8 cellular contexts compared by ENCODE assay signal in genomic region chr10:99932203-99932957, GRCh38.
DNase-seq lines count a peak whose midpoint lies in the region; ATAC-seq and TF ChIP-seq lines count a peak whose summit lies in the region.
"Not testable (repeated sequence)": the region's sequence is repeated elsewhere in the genome, so short reads cannot be mapped to it uniquely, and the experiment has no call there.

No MANE protein-coding gene starts in this region.

- not testable (repeated sequence) for H3K4me2 ChIP-seq in mesenchymal stem cell (ENCODE audit: low read length, poor library complexity, severe bottlenecking)

- H3K9me3 Mint-ChIP-seq in Caco-2 (ENCODE audit: unreplicated experiment); progenitor cell of endocrine pancreas (ENCODE audit: low read depth): not testable (repeated sequence)

- POLR2A ChIA-PET in Caco-2 (lab: Charles Lee): not testable (repeated sequence)

- not testable (repeated sequence) for H4K91ac ChIP-seq in mesenchymal stem cell (ENCODE audit: low read length)

- intact Hi-C loops in Caco-2 (cut with micrococcal nuclease; ENCODE audit: unreplicated experiment); colonic mucosa (cut with DNase I); Right ventricle myocardium superior (cut with DNase I); upper lobe of right lung (cut with DNase I): not testable (repeated sequence)

- not testable (repeated sequence) for H2BK15ac ChIP-seq in mesenchymal stem cell (ENCODE audit: low read depth, poor library complexity, severe bottlenecking)

- H3K4ac ChIP-seq in mesenchymal stem cell (ENCODE audit: low read depth in 1 of 2, low read length in 2 of 2): peak overlapping the region in 1 of 2 experiments; percentile 49

- H3K18ac ChIP-seq in mesenchymal stem cell (ENCODE audit: low read depth in 1 of 2, low read length in 2 of 2): peak overlapping the region in 1 of 2 experiments; percentile 54

- H3K4me1 Mint-ChIP-seq in Caco-2 (ENCODE audit: low read depth, unreplicated experiment): peaks cover 19% of the 10 kb centered on the region
- peaks cover 36% of the 10 kb centered on the region for H3K4me1 Mint-ChIP-seq in progenitor cell of endocrine pancreas (ENCODE audit: low read depth)

- peak overlapping the region; percentile 89 for H3K27ac Mint-ChIP-seq in Caco-2 (ENCODE audit: unreplicated experiment)
- H3K27ac Mint-ChIP-seq in progenitor cell of endocrine pancreas: peak overlapping the region; percentile 48

- peak overlapping the region in 1 of 2 experiments; percentile 71 for H2BK12ac ChIP-seq in mesenchymal stem cell (ENCODE audit: low read length in 2 of 2)

- not testable (repeated sequence) for H3K9me3 ChIP-seq in Caco-2; colonic mucosa; mesenchymal stem cell (ENCODE audit: control insufficient read depth, low read length); upper lobe of right lung

- H3K23ac ChIP-seq in mesenchymal stem cell (ENCODE audit: low read length in 2 of 2): not testable (repeated sequence)

- not testable (repeated sequence) for H3K36me3 Mint-ChIP-seq in Caco-2 (ENCODE audit: insufficient read depth, unreplicated experiment); progenitor cell of endocrine pancreas (ENCODE audit: insufficient read depth)

- not testable (repeated sequence) for DNase-seq in Caco-2; colonic mucosa; Right ventricle myocardium superior; progenitor cell of endocrine pancreas (ENCODE audit: low spot score, unreplicated experiment); upper lobe of right lung
- DNase-seq in HS-5 (ENCODE audit: low read depth): peak; percentile 24
- peak; percentile 42 for DNase-seq in RPMI7951 (ENCODE audit: low read depth)
- peak; percentile 27 for DNase-seq in mesenchymal stem cell

- H3K4me1 ChIP-seq in Caco-2 (peaks cover 21% of the 10 kb centered on the region), upper lobe of right lung (peaks cover 23% of the 10 kb centered on the region)
- not testable (repeated sequence) for H3K4me1 ChIP-seq in colonic mucosa; mesenchymal stem cell (ENCODE audit: control insufficient read depth, insufficient read depth, low read depth, low read length)

- not testable (repeated sequence) for H3K36me3 ChIP-seq in Caco-2 (ENCODE audit: control insufficient read depth, insufficient read depth, low read length); colonic mucosa; upper lobe of right lung
- peaks cover 2 to 26% of the 10 kb centered on the region in 2 experiments for H3K36me3 ChIP-seq in mesenchymal stem cell (ENCODE audit: control insufficient read depth in 1 of 2, insufficient read depth in 2 of 2, low read depth in 1 of 2, low read length in 2 of 2)

- ATAC-seq in Right ventricle myocardium superior (ENCODE audit: poor library complexity): peak; percentile 56
- ATAC-seq in upper lobe of right lung: peak; percentile 45

- H2AFZ ChIP-seq in mesenchymal stem cell (ENCODE audit: low read depth, low read length): not testable (repeated sequence)

- BruUV-seq in Caco-2 (replicated peaks; lab: Mats Ljungman, UMichigan): not testable (repeated sequence)

- peak overlapping the region; percentile 66 for H2BK5ac ChIP-seq in mesenchymal stem cell (ENCODE audit: low read depth, low read length, poor library complexity, severe bottlenecking)

- H3K14ac ChIP-seq in mesenchymal stem cell (ENCODE audit: low read length in 2 of 2): not testable (repeated sequence)

- H3K27ac ChIP-seq in colonic mucosa: peak overlapping the region; percentile 90
- peak overlapping the region; percentile 88 for H3K27ac ChIP-seq in mesenchymal stem cell (ENCODE audit: low read length, poor library complexity, severe bottlenecking)
- not testable (repeated sequence) for H3K27ac ChIP-seq in upper lobe of right lung

- not testable (repeated sequence) for H2BK120ac ChIP-seq in mesenchymal stem cell (ENCODE audit: low read depth, low read length)

- H3K27me3 Mint-ChIP-seq in Caco-2 (ENCODE audit: insufficient read depth, unreplicated experiment); progenitor cell of endocrine pancreas: not testable (repeated sequence)

- not testable (repeated sequence) for H4K8ac ChIP-seq in mesenchymal stem cell (ENCODE audit: low read length)

- H3K4me3 ChIP-seq in Caco-2 (ENCODE audit: low read depth, low read length): peak overlapping the region; percentile 27; the same call in 1 of the 2 replicates
- not testable (repeated sequence) for H3K4me3 ChIP-seq in colonic mucosa; mesenchymal stem cell (ENCODE audit: insufficient read depth in 1 of 2, low read depth in 1 of 2, low read length in 2 of 2); upper lobe of right lung

- peak overlapping the region; percentile 87 for H2AK5ac ChIP-seq in mesenchymal stem cell (ENCODE audit: low read length, severe bottlenecking)

- H3K27me3 ChIP-seq in Caco-2 (replicated peaks; ENCODE audit: control insufficient read depth, insufficient read depth, low read length); colonic mucosa; mesenchymal stem cell (ENCODE audit: control insufficient read depth in 1 of 2, insufficient read depth in 1 of 2, low read length in 2 of 2); upper lobe of right lung: not testable (repeated sequence)

- CTCF ChIA-PET in Caco-2 (lab: Charles Lee): not testable (repeated sequence)

- WGBS in mesenchymal stem cell: no CpG with 5 or more reads among the region's 7 CpGs

- H3K4me3 Mint-ChIP-seq in Caco-2 (ENCODE audit: unreplicated experiment): not testable (repeated sequence)
- peak overlapping the region; percentile 18 for H3K4me3 Mint-ChIP-seq in progenitor cell of endocrine pancreas (ENCODE audit: low read depth)

- H3K9ac ChIP-seq in colonic mucosa (ENCODE audit: low read depth in 2 of 2, low read length in 2 of 2) (peak overlapping the region in 1 of 2 donors; percentile 99), mesenchymal stem cell (ENCODE audit: low read length) (peak overlapping the region; percentile 11)

- H3K79me1 ChIP-seq in mesenchymal stem cell (replicated peaks; ENCODE audit: low read length, poor library complexity, severe bottlenecking): not testable (repeated sequence)

- TF ChIP-seq CTCF in Caco-2 (IDR thresholded peaks at IDR 0.05; ENCODE audit: insufficient read depth in 1 of 2, low read depth in 1 of 2, low read length in 1 of 2, severe bottlenecking in 1 of 2, unreplicated experiment in 1 of 2); colonic mucosa (IDR thresholded peaks at IDR 0.05); progenitor cell of endocrine pancreas (IDR thresholded peaks at IDR 0.05; ENCODE audit: unreplicated experiment); upper lobe of right lung (IDR thresholded peaks at IDR 0.05): not testable (repeated sequence)
